ENCODE assay signal across 12 cellular contexts in the genomic region with DNA sequence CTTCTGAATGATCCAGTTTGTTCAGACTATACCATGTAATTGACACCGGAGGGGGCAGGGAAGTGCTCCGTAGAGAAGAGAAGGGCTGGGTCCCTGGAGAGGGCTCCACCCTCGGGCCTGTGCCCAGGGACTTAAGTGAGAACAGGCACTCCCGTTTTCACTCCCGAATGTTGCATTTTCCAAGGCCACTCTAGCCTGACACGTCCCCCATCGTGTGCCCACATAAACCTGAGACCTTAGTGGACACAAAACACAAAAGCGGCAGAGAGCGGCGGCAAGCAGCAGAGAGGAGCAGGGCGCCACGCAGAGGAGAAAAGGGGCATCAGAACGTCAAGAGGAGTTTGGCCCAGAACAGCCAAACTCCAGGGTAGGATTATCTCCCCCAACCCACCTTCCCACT.
DNase-seq lines count a peak whose midpoint lies in the region; ATAC-seq and TF ChIP-seq lines count a peak whose summit lies in the region.
"Had no signal": no experiment of that assay in that cellular context is flagged by ENCODE, and none has a peak within 500 bp of the region (broad histone marks: within the 10 kb centered on the region; RNA-seq: fewer than 3 reads in every experiment).

No MANE protein-coding gene starts in this region.

- H3K36me3 ChIP-seq in HUES64 (ENCODE audit: insufficient read depth, low read length) (no peaks in the 10 kb centered on the region), iPS-20b (ENCODE audit: insufficient read depth, low read depth, low read length) (no peaks in the 10 kb centered on the region), testis (ENCODE audit: low read depth, missing control alignments) (no peaks in the 10 kb centered on the region)

- H3K27ac ChIP-seq in HUES64 (ENCODE audit: low read depth, low read length) (no peak overlapping the region), iPS-20b (ENCODE audit: low read length) (no peak overlapping the region), testis (no peak overlapping the region)

- DNase-seq in astrocyte of the cerebellum (ENCODE audit: low read depth), result no peak
- peak; percentile 90 for DNase-seq in testis
- no peak for DNase-seq in GM10266 (ENCODE audit: extremely low spot score)
- no peak for DNase-seq in activated CD4-positive, alpha-beta T cell treated with anti-CD3 and anti-CD28 coated beads for 1 hour
- DNase-seq: activated naive CD4-positive, alpha-beta T cell treated with Interleukin-2 at 50 U/mL for 16 hours; cerebellar nuclear complex; NCI-H446; T1000 had no signal

- H3K4me1 ChIP-seq in HUES64 (ENCODE audit: insufficient read depth, low read length) (no peaks in the 10 kb centered on the region), iPS-20b (ENCODE audit: insufficient read depth, low read length) (no peaks in the 10 kb centered on the region), testis (peaks cover 4% of the 10 kb centered on the region)

- intact Hi-C loops in testis (cut with DNase I; ENCODE audit: low total_unique reads), result no loop called here

- TF ChIP-seq CTCF in astrocyte of the cerebellum (IDR thresholded peaks at IDR 0.05; ENCODE audit: low read depth, low read length, missing control alignments) (peak; percentile 28), testis (IDR thresholded peaks at IDR 0.05) (peak; percentile 8 to 38 (median 17)), GM10266 (IDR thresholded peaks at IDR 0.05; ENCODE audit: control insufficient read depth, insufficient read depth, low read depth, missing control alignments) (no peak)

- H3K9ac ChIP-seq in HUES64 (ENCODE audit: low read depth, low read length) (peak overlapping the region; percentile 46), iPS-20b (ENCODE audit: low read depth, low read length) (peak overlapping the region; percentile 73; the same call in 1 of the 2 replicates)

- H3K4me3 ChIP-seq in HUES64 (ENCODE audit: low read length), result peak overlapping the region; percentile 61
- peak overlapping the region; percentile 6 for H3K4me3 ChIP-seq in astrocyte of the cerebellum (ENCODE audit: low read depth, low read length)
- peak overlapping the region; percentile 85 for H3K4me3 ChIP-seq in iPS-20b (ENCODE audit: low read length)
- peak overlapping the region; percentile 1 to 23 for H3K4me3 ChIP-seq in testis

- in situ Hi-C loops in astrocyte of the cerebellum (cut with HindIII; ENCODE audit: low sequenced_read_pairs), result no loop called here

- TF ChIP-seq POLR2A in testis (IDR thresholded peaks at IDR 0.05), result no peak

- WGBS in HUES64, result 9% methylated on average over 13 of the region's 13 CpGs
- WGBS in testis, 2 donors, result 9 to 12% methylated on average over 9 to 13 of the region's 13 CpGs

- H3K9me3 ChIP-seq in HUES64 (ENCODE audit: insufficient read depth, low read depth, low read length) (no peaks in the 10 kb centered on the region), iPS-20b (ENCODE audit: insufficient read depth, low read depth, low read length) (no peaks in the 10 kb centered on the region), testis (no peaks in the 10 kb centered on the region)

- no peak for ATAC-seq in HG03139 (IDR thresholded peaks at IDR 0.05; ENCODE audit: unreplicated experiment)
- ATAC-seq: sciatic nerve had no signal

- H3K27me3 ChIP-seq in HUES64 (ENCODE audit: insufficient read depth, low read length), result no peaks in the 10 kb centered on the region
- H3K27me3 ChIP-seq in iPS-20b (ENCODE audit: insufficient read depth, low read length), result no peaks in the 10 kb centered on the region
- H3K27me3 ChIP-seq in testis, result no peaks in the 10 kb centered on the region

Comparison
In these comparisons a context has a peak if more than half of its experiments do, and no peak if none do; other contexts are left out.
1. H3K4me3 ChIP-seq: peak in every context shown above with its lines; median percentile 85 in iPS-20b; 61 in HUES64; 12 in testis; 6 in astrocyte of the cerebellum.